1 cellular context compared by ENCODE assay signal in the genomic region with DNA sequence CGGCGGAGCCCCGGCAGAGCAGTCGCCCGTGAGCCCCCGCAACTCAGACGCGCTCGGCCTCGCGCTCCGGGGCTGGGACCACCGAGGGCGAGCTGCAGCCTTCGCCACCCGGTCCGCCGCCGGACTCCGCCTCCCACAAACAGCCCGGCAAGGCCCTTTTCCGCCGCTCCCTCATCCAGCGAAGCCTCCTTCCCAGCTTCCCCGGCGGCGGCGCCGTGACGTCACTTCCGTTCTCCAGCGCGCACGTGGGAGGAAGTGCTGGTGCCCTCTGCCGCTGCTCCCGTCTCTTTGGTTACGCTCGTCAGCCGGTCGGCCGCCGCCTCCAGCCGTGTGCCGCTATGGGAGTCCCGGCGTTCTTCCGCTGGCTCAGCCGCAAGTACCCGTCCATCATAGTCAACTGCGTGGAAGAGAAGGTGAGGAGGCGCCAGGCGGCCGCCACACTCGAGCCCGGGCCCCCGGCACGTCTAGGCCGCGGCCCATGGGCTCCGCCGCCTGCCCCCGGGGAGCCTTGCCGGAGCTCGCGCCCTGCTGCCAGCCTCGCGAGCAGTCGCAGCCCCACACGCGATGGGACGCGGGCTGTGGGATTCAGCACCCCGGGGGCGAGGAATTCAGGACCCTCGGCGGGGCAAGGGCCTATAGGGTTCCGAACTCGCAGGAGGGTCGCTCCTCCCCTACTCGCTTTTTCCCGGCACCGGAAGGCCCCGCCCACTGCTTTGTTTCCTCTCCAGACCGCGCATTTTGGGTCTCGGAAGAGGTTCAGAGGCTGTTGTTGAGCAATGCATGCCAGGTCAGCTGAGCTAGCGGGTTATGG.
TF ChIP-seq lines count a peak whose summit lies in the region.

XRN2 (plus strand) TSS at position 271 of the 811 bp plus-strand sequence; CDS start at position 339, 68 bp downstream.

TF ChIP-seq in GM12878, 131 proteins besides CTCF, POLR2A, EP300 and RAD21 (continued from another document and continues in another):
- TF ChIP-seq, protein P1, sequence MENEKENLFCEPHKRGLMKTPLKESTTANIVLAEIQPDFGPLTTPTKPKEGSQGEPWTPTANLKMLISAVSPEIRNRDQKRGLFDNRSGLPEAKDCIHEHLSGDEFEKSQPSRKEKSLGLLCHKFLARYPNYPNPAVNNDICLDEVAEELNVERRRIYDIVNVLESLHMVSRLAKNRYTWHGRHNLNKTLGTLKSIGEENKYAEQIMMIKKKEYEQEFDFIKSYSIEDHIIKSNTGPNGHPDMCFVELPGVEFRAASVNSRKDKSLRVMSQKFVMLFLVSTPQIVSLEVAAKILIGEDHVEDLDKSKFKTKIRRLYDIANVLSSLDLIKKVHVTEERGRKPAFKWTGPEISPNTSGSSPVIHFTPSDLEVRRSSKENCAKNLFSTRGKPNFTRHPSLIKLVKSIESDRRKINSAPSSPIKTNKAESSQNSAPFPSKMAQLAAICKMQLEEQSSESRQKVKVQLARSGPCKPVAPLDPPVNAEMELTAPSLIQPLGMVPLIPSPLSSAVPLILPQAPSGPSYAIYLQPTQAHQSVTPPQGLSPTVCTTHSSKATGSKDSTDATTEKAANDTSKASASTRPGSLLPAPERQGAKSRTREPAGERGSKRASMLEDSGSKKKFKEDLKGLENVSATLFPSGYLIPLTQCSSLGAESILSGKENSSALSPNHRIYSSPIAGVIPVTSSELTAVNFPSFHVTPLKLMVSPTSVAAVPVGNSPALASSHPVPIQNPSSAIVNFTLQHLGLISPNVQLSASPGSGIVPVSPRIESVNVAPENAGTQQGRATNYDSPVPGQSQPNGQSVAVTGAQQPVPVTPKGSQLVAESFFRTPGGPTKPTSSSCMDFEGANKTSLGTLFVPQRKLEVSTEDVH (IDR thresholded peaks at IDR 0.05; ENCODE audit: low read depth, partially characterized antibody) = peak; percentile 52
- TF ChIP-seq, protein P2, sequence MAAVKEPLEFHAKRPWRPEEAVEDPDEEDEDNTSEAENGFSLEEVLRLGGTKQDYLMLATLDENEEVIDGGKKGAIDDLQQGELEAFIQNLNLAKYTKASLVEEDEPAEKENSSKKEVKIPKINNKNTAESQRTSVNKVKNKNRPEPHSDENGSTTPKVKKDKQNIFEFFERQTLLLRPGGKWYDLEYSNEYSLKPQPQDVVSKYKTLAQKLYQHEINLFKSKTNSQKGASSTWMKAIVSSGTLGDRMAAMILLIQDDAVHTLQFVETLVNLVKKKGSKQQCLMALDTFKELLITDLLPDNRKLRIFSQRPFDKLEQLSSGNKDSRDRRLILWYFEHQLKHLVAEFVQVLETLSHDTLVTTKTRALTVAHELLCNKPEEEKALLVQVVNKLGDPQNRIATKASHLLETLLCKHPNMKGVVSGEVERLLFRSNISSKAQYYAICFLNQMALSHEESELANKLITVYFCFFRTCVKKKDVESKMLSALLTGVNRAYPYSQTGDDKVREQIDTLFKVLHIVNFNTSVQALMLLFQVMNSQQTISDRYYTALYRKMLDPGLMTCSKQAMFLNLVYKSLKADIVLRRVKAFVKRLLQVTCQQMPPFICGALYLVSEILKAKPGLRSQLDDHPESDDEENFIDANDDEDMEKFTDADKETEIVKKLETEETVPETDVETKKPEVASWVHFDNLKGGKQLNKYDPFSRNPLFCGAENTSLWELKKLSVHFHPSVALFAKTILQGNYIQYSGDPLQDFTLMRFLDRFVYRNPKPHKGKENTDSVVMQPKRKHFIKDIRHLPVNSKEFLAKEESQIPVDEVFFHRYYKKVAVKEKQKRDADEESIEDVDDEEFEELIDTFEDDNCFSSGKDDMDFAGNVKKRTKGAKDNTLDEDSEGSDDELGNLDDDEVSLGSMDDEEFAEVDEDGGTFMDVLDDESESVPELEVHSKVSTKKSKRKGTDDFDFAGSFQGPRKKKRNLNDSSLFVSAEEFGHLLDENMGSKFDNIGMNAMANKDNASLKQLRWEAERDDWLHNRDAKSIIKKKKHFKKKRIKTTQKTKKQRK (IDR thresholded peaks at IDR 0.05; ENCODE audit: low read depth, low read length) = no peak
- TF ChIP-seq NR2C1 (IDR thresholded peaks at IDR 0.05) (peak; percentile 52), ZBED1 (IDR thresholded peaks at IDR 0.05; ENCODE audit: borderline replicate concordance) (no peak), ETV6 (conservative IDR thresholded peaks at IDR 0.05 in 1 of 2, IDR thresholded peaks at IDR 0.05 in 1 of 2; ENCODE audit: borderline replicate concordance in 1 of 2, low read depth in 1 of 2) (peak in 1 of 2 experiments; percentile 64; a peak in 2 of 4 replicates), IKZF2 (IDR thresholded peaks at IDR 0.05) (peak in 1 of 2 experiments; percentile 44; a peak in 2 of 4 replicates), RFX5 (IDR thresholded peaks at IDR 0.05; ENCODE audit: low read depth, low read length) (no peak), RCOR1 (conservative IDR thresholded peaks at IDR 0.05; ENCODE audit: low read depth, low read length) (no peak), RELA (IDR thresholded peaks at IDR 0.05; ENCODE audit: borderline replicate concordance, partially characterized antibody) (peak; percentile 26), BCL11A (IDR thresholded peaks at IDR 0.05; ENCODE audit: low read depth, low read length) (no peak), STAT3 (IDR thresholded peaks at IDR 0.05; ENCODE audit: low read depth, low read length) (no peak), IRF3 (IDR thresholded peaks at IDR 0.05) (no peak), ZNF274 (IDR thresholded peaks at IDR 0.05; ENCODE audit: insufficient read depth, insufficient read length) (no peak), ZNF24 (IDR thresholded peaks at IDR 0.05) (no peak), CUX1 (IDR thresholded peaks at IDR 0.05; ENCODE audit: insufficient replicate concordance, low read depth, low read length) (no peak), SRF (IDR thresholded peaks at IDR 0.05; ENCODE audit: low read depth in 2 of 2, low read length in 2 of 2) (peak; percentile 52 to 71; a peak in 3 of 4 replicates), SMAD5 (IDR thresholded peaks at IDR 0.05; ENCODE audit: low read depth) (peak; percentile 85; the same call in 1 of the 2 replicates), PAX5 (IDR thresholded peaks at IDR 0.05; ENCODE audit: borderline replicate concordance, low read depth, low read length) (no peak), NR2F1 (conservative IDR thresholded peaks at IDR 0.05) (peak; percentile 52), FOS (IDR thresholded peaks at IDR 0.05; ENCODE audit: borderline replicate concordance, extremely low read depth, insufficient read length) (no peak), GATAD2B (conservative IDR thresholded peaks at IDR 0.05; ENCODE audit: low read depth) (peak; percentile 83; the same call in 1 of the 2 replicates), TCF3 (IDR thresholded peaks at IDR 0.05; ENCODE audit: borderline replicate concordance, insufficient read depth, low read depth, low read length) (0 out of 2 replicates have a peak, but pooled peaks have one; percentile 7), ZNF384 (IDR thresholded peaks at IDR 0.05; ENCODE audit: borderline replicate concordance, low read depth, low read length) (no peak), CBFB (IDR thresholded peaks at IDR 0.05; ENCODE audit: low read depth) (peak; percentile 55), ZBTB11 (CRISPR knock-in tag; IDR thresholded peaks at IDR 0.05) (0 out of 2 replicates have a peak, but pooled peaks have one; percentile 38), SMAD1 (IDR thresholded peaks at IDR 0.05; ENCODE audit: low read depth, partially characterized antibody) (no peak), ASH2L (IDR thresholded peaks at IDR 0.05; ENCODE audit: borderline replicate concordance, low read depth) (0 out of 2 replicates have a peak, but pooled peaks have one; percentile 72), TARDBP (IDR thresholded peaks at IDR 0.05; ENCODE audit: borderline replicate concordance) (no peak; the same call in 1 of the 2 replicates), ZNF217 (IDR thresholded peaks at IDR 0.05) (no peak), MTA3 (IDR thresholded peaks at IDR 0.05; ENCODE audit: borderline replicate concordance, low read length) (no peak)
- TF ChIP-seq, protein P3, sequence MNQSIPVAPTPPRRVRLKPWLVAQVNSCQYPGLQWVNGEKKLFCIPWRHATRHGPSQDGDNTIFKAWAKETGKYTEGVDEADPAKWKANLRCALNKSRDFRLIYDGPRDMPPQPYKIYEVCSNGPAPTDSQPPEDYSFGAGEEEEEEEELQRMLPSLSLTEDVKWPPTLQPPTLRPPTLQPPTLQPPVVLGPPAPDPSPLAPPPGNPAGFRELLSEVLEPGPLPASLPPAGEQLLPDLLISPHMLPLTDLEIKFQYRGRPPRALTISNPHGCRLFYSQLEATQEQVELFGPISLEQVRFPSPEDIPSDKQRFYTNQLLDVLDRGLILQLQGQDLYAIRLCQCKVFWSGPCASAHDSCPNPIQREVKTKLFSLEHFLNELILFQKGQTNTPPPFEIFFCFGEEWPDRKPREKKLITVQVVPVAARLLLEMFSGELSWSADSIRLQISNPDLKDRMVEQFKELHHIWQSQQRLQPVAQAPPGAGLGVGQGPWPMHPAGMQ (IDR thresholded peaks at IDR 0.05; ENCODE audit: borderline replicate concordance) = no peak
- TF ChIP-seq, protein P4, sequence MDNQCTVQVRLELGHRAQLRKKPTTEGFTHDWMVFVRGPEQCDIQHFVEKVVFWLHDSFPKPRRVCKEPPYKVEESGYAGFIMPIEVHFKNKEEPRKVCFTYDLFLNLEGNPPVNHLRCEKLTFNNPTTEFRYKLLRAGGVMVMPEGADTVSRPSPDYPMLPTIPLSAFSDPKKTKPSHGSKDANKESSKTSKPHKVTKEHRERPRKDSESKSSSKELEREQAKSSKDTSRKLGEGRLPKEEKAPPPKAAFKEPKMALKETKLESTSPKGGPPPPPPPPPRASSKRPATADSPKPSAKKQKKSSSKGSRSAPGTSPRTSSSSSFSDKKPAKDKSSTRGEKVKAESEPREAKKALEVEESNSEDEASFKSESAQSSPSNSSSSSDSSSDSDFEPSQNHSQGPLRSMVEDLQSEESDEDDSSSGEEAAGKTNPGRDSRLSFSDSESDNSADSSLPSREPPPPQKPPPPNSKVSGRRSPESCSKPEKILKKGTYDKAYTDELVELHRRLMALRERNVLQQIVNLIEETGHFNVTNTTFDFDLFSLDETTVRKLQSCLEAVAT (IDR thresholded peaks at IDR 0.05) = 0 out of 2 replicates have a peak, but pooled peaks have one; percentile 9
